In the genomic region with DNA sequence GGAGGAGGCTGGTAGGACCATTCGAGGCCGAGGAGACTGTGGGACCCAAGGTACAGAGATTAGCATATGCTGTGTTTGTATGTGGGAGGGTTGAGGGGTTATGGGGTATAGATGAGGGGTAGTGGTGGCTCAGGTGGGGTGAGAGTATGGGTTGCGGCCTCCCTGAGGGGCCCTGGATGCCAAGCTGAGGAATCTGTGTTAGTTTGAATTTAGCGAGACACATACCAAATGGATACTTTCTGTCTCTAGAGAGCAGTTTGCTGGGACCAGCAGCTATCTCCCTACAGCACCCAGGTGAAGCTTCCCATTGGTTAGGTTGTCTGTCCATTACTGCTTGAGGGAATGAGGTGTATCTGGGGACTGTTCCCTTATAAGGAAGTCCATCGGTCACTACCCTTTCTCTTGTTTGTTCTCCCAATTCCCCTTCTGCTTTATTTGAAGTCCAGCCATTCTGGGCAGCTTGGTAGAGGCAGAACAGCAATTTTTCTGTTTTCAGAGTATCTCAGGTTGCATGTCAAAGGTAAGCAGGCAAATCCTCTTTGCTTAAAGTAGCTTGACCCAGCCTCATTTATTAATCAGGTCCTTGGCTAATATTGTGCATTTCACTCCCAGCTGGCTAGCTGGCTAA, we compare ENCODE assay signal across 12 cellular contexts. TPM values are rescaled to one million over a fixed set of nuclear protein-coding genes. Genes with fewer than 3 reads are reported as not detected.
DNase-seq lines count a peak whose midpoint lies in the region; ATAC-seq and TF ChIP-seq lines count a peak whose summit lies in the region.
"Had no signal": no experiment of that assay in that cellular context is flagged by ENCODE, and none has a peak within 500 bp of the region (broad histone marks: within the 10 kb centered on the region; RNA-seq: fewer than 3 reads in every experiment).

No MANE protein-coding gene starts in this region.

- H3K36me3 Mint-ChIP-seq in H9 (ENCODE audit: insufficient read depth in 1 of 3, low read depth in 3 of 3) = no peaks in the 10 kb centered on the region; a peak in 1 of 7 replicates

- H4K8ac ChIP-seq in H9 (replicated peaks; ENCODE audit: insufficient read length, low read depth, low read length) = no peak overlapping the region

- peak overlapping the region; percentile 64 for H2BK120ac ChIP-seq in H9 (ENCODE audit: low read depth, low read length, poor library complexity, severe bottlenecking)

- H2BK5ac ChIP-seq in H9 (ENCODE audit: insufficient read length, low read length) = no peak overlapping the region

- H3K4me3 Mint-ChIP-seq in H9 = 0 out of 5 replicates have a peak overlapping the region, but pooled peaks of 1 of the 2 experiments have one; percentile 53

- H3T11ph ChIP-seq in H9 (ENCODE audit: low read length) = no peak overlapping the region

- no peaks in the 10 kb centered on the region for H3K23me2 ChIP-seq in H9 (ENCODE audit: insufficient read length, low read depth, low read length, poor library complexity, severe bottlenecking)

- H3K9ac ChIP-seq in H9 (ENCODE audit: extremely low read depth, insufficient read length, low read length) = no peak overlapping the region

- CTCF ChIA-PET in PC-9 (lab: Charles Lee) = interaction anchor here (0.6 kb wide), 1 partner anchor 79 kb away, joined by 3 read pairs; no protein-coding TSS in a partner anchor

- peak overlapping the region; percentile 44 to 91 (median 76); a peak in 4 of 7 replicates for H3K27ac Mint-ChIP-seq in H9

- no peaks in the 10 kb centered on the region for H3K9me2 ChIP-seq in PC-9 (ENCODE audit: insufficient read depth)
- H3K9me2 ChIP-seq in hepatocyte (replicated peaks; ENCODE audit: insufficient read depth) = no peaks in the 10 kb centered on the region

- H3K27ac ChIP-seq in H9 (ENCODE audit: insufficient read length, low read depth, low read length) = no peak overlapping the region
- 0 out of 2 replicates have a peak overlapping the region, but pooled peaks have one; percentile 26 for H3K27ac ChIP-seq in PC-9
- H3K27ac ChIP-seq in hepatocyte = peak overlapping the region; percentile 84
- peak overlapping the region; percentile 31 to 83 (median 71) for H3K27ac ChIP-seq in gastrocnemius medialis
- H3K27ac ChIP-seq in aorta (ENCODE audit: low read depth in 1 of 2, low read length in 2 of 2) = peak overlapping the region in 1 of 2 donors; percentile 48

- H3K27me3 Mint-ChIP-seq in H9 (ENCODE audit: low read depth) = no peaks in the 10 kb centered on the region

- H3K27me3 ChIP-seq in H9 (ENCODE audit: insufficient read depth, low read length) (no peaks in the 10 kb centered on the region), PC-9 (ENCODE audit: insufficient read depth, low read depth) (no peaks in the 10 kb centered on the region), hepatocyte (no peaks in the 10 kb centered on the region), gastrocnemius medialis (no peaks in the 10 kb centered on the region), aorta (ENCODE audit: control insufficient read depth in 1 of 2, insufficient read depth in 2 of 2, low read length in 1 of 2) (no peaks in the 10 kb centered on the region)

- no peak overlapping the region for H4K91ac ChIP-seq in H9 (ENCODE audit: insufficient read length, low read depth, low read length)

- no peak for ATAC-seq in gastrocnemius medialis
- no peak for ATAC-seq in aorta (ENCODE audit: low FRiP score)
- ATAC-seq in HG03039 (IDR thresholded peaks at IDR 0.05; ENCODE audit: unreplicated experiment) = no peak
- ATAC-seq: sciatic nerve had no signal

- H3K36me3 ChIP-seq in PC-9 (ENCODE audit: low read depth) = peaks cover 9% of the 10 kb centered on the region
- H3K36me3 ChIP-seq in hepatocyte (replicated peaks; ENCODE audit: insufficient read depth, low read depth) = no peaks in the 10 kb centered on the region
- no peaks in the 10 kb centered on the region for H3K36me3 ChIP-seq in gastrocnemius medialis
- no peaks in the 10 kb centered on the region for H3K36me3 ChIP-seq in aorta (ENCODE audit: control insufficient read depth in 1 of 2, insufficient read depth in 2 of 2, low read length in 1 of 2)

- intact Hi-C loops in PC-9 (cut with micrococcal nuclease; ENCODE audit: unreplicated experiment) (no loop called here), gastrocnemius medialis (cut with DNase I; ENCODE audit: low total_unique reads) (no loop called here), aorta (cut with DNase I) (no loop called here)

- no peak overlapping the region for H4K5ac ChIP-seq in H9 (ENCODE audit: insufficient read length, low read depth, low read length)

- no peaks in the 10 kb centered on the region for H4K20me1 ChIP-seq in H9 (ENCODE audit: control insufficient read depth, insufficient read depth, insufficient read length)
- peaks cover 94% of the 10 kb centered on the region for H4K20me1 ChIP-seq in PC-9 (ENCODE audit: insufficient read depth)
- peaks cover 100% of the 10 kb centered on the region for H4K20me1 ChIP-seq in hepatocyte (ENCODE audit: insufficient read depth, poor library complexity, severe bottlenecking)

- H2AK5ac ChIP-seq in H9 (ENCODE audit: insufficient read length, low read length) = no peak overlapping the region

- peak overlapping the region; percentile 60 for H3K18ac ChIP-seq in H9 (ENCODE audit: insufficient read length, low read depth, low read length)

- H3F3A ChIP-seq in PC-9 (ENCODE audit: insufficient read depth, low read depth) = peaks cover 26% of the 10 kb centered on the region; the same call in 1 of the 2 replicates

- H3K4me3 ChIP-seq in PC-9 (no peak overlapping the region), hepatocyte (no peak overlapping the region), gastrocnemius medialis (no peak overlapping the region), aorta (ENCODE audit: low read length in 2 of 2) (no peak overlapping the region)

- no peak overlapping the region for H3K23ac ChIP-seq in H9 (ENCODE audit: insufficient read length, low read depth, low read length)

- H3K9me3 ChIP-seq in H9 (ENCODE audit: control insufficient read depth, low read depth, low read length) (no peaks in the 10 kb centered on the region), PC-9 (ENCODE audit: insufficient read depth, low read depth) (no peaks in the 10 kb centered on the region), hepatocyte (ENCODE audit: low read depth) (no peaks in the 10 kb centered on the region), gastrocnemius medialis (no peaks in the 10 kb centered on the region), aorta (ENCODE audit: control insufficient read depth, low read length) (no peaks in the 10 kb centered on the region)

- no TSS peak for BruUV-seq in PC-9 (replicated peaks; lab: Mats Ljungman, UMichigan)

- in situ Hi-C loops in gastrocnemius medialis (cut with MboI; ENCODE audit: low sequenced_read_pairs in 4 of 4) = no loop called here

- no peak overlapping the region for H2BK20ac ChIP-seq in H9 (ENCODE audit: low read depth, low read length, poor library complexity, severe bottlenecking)

- H2BK15ac ChIP-seq in H9 (ENCODE audit: low read depth, low read length) = no peak overlapping the region

- WGBS in H9 (ENCODE audit: extremely low coverage, insufficient read length, low lambda C conversion rate) = no CpG with 5 or more reads among the region's 5 CpGs
- 75% methylated on average over 5 of the region's 5 CpGs for WGBS in hepatocyte (ENCODE audit: low lambda C conversion rate, missing lambda C conversion rate)
- 64 to 73% methylated on average over 5 of the region's 5 CpGs for WGBS in aorta, 2 donors

- H2BK12ac ChIP-seq in H9 (ENCODE audit: insufficient read length, low read depth, low read length) = no peak overlapping the region

- H3K4me1 ChIP-seq in H9 (ENCODE audit: insufficient read depth, low read length) (peaks cover 4% of the 10 kb centered on the region; the same call in 1 of the 2 replicates), PC-9 (replicated peaks; ENCODE audit: insufficient read depth) (peaks cover 17% of the 10 kb centered on the region), hepatocyte (ENCODE audit: insufficient read depth) (peaks cover 67% of the 10 kb centered on the region), gastrocnemius medialis (peaks cover 91 to 92% of the 10 kb centered on the region in 2 donors), aorta (ENCODE audit: control insufficient read depth in 1 of 2, insufficient read depth in 2 of 2, low read length in 2 of 2) (peaks cover 10 to 20% of the 10 kb centered on the region in 2 donors)

- no peak overlapping the region for H3K4ac ChIP-seq in H9 (ENCODE audit: low read depth, low read length)

- no peak overlapping the region for H3K56ac ChIP-seq in H9 (ENCODE audit: insufficient read length, low read depth, low read length)

- H3K79me2 ChIP-seq in H9 (ENCODE audit: insufficient read depth, low read length) = peaks cover 3% of the 10 kb centered on the region; the same call in 1 of the 2 replicates
- H3K79me2 ChIP-seq in PC-9 (ENCODE audit: low read depth) = peaks cover 100% of the 10 kb centered on the region
- H3K79me2 ChIP-seq in hepatocyte = peaks cover 95% of the 10 kb centered on the region

- TF ChIP-seq CTCF in H9 (conservative IDR thresholded peaks at IDR 0.05) (no peak), PC-9 (conservative IDR thresholded peaks at IDR 0.05) (no peak), hepatocyte (IDR thresholded peaks at IDR 0.05; ENCODE audit: poor library complexity) (no peak), gastrocnemius medialis (IDR thresholded peaks at IDR 0.05 in 4 of 5, conservative IDR thresholded peaks at IDR 0.05 in 1 of 5) (no peak)

- H2AFZ ChIP-seq in H9 (ENCODE audit: low read length) (no peak overlapping the region), PC-9 (no peak overlapping the region), hepatocyte (no peak overlapping the region)

- peaks cover 45 to 52% of the 10 kb centered on the region in 2 experiments for H3K4me1 Mint-ChIP-seq in H9

- H3K4me2 ChIP-seq in H9 (ENCODE audit: insufficient read depth, insufficient read length, low read length) (no peak overlapping the region), PC-9 (peak overlapping the region; percentile 36), hepatocyte (peak overlapping the region; percentile 38)

- peak overlapping the region; percentile 42; the same call in 1 of the 2 replicates for H3K14ac ChIP-seq in H9 (ENCODE audit: insufficient read depth, low read length)

- DNase-seq in H9 = peak; percentile 67
- DNase-seq in PC-9 = no peak
- peak; percentile 61 for DNase-seq in hepatocyte (ENCODE audit: low spot score)
- no peak for DNase-seq in gastrocnemius medialis
- DNase-seq in anterior cingulate cortex (lab: John Stamatoyannopoulos, UW) = no peak
- DNase-seq in aorta = no peak
- DNase-seq in middle frontal gyrus (ENCODE audit: extremely low spot score, low spot score) = no peak
- DNase-seq: activated T-cell treated with anti-CD3 and anti-CD28 coated beads, Interleukin-2, amount 50 U/mL, for 48 hours; IMR-90; T-helper 9 cell had no signal

- H3K9me3 Mint-ChIP-seq in H9 = no peaks in the 10 kb centered on the region

- no peak for TF ChIP-seq POLR2A in gastrocnemius medialis (IDR thresholded peaks at IDR 0.05)

- POLR2A ChIA-PET in PC-9 (lab: Charles Lee; ENCODE audit: unreplicated experiment) = interaction anchor here (0.6 to 0.8 kb wide), 3 partner anchors 15 to 425 kb away, joined by 3 to 8 read pairs (median 4); a partner anchor contains a TSS

- H3K79me1 ChIP-seq in H9 (ENCODE audit: insufficient read depth, low read depth, low read length, poor library complexity, severe bottlenecking) = no peaks in the 10 kb centered on the region

RNA-seq across cellular contexts. Expression of a gene that starts 15.2 kb away (rescaled TPM):
- total RNA-seq in H9 (2021) (94.9 and 97.9 TPM in 2 replicates), PC-9 (2021) (176 and 180 TPM in 2 replicates), hepatocyte (95.1 and 101 TPM in 2 replicates), gastrocnemius medialis (100 to 1,000 TPM in 1 of 4 donors, 10 to 100 TPM in 3; 57.4 to 109 (median 82.7) TPM), aorta (100 to 1,000 TPM in 1 of 2 donors, 10 to 100 TPM in 1; 96.6 to 107 TPM)
- polyA plus RNA-seq in hepatocyte (7.3 and 8.1 TPM in 2 replicates), aorta (100 to 1,000 TPM; 149 to 194 TPM)

Comparison
In these comparisons a context has a peak if more than half of its experiments do, and no peak if none do; other contexts are left out.
1. DNase-seq: peak in H9 (single experiment) and hepatocyte (single experiment); none in PC-9 (0 of 2), gastrocnemius medialis (0 of 2), anterior cingulate cortex (0 of 58), aorta (0 of 2) and middle frontal gyrus (single experiment).